Comparison of ENCODE assay signal across 7 cellular contexts in the genomic region with DNA sequence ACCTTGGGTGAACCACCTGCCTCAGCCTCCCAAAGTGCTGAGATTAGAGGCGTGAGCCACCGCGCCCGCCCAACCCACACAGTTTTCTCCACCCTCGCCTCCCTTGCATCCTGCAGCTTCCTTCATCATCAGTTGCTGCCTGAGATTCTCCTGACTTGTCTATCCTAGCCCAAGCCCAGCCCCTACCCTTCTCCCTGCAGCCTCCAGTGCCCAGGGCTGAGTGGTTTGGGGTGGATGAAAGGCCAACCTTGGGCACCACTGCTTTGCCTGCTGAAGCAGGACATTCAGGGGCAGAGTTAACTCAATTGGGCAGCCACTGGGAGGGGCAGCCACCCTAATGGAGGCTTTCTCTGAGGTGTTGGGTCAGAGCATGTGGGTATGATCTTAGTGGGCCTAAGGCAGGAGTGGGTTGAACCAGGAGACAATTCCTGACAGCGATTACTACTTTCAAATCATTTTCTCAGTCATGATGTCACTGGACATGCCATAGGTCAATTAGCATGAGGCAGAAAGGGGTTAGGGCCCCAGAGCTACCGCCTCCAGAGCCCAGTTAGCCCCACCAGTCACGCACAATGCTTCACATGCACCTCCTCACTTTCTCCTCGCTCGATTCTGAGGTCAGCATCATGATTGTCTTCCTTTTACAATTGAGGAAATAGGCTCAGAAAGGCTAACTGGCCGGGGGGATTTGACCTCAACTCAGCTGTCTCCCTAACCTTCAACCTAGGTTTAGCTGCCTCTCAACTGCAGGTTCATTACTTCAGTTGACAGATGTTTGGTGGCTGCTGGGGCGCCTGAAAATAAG. TPM values are rescaled to one million over a fixed set of nuclear protein-coding genes. Genes with fewer than 3 reads are reported as not detected.
DNase-seq lines count a peak whose midpoint lies in the region; ATAC-seq lines count a peak whose summit lies in the region.

No MANE protein-coding gene starts in this region.

- H3K27ac ChIP-seq in HUES64 (ENCODE audit: low read depth, low read length) (peak overlapping the region; percentile 99), angular gyrus (ENCODE audit: low read depth, low read length) (peak overlapping the region; percentile 96), aorta (ENCODE audit: low read depth in 1 of 2, low read length in 2 of 2) (peak overlapping the region; percentile 76 to 94)

- H3K4me1 ChIP-seq in HUES64 (ENCODE audit: insufficient read depth, low read length): peaks cover 15% of the 10 kb centered on the region; the same call in 1 of the 2 replicates
- H3K4me1 ChIP-seq in aorta (ENCODE audit: control insufficient read depth in 1 of 2, insufficient read depth in 2 of 2, low read length in 2 of 2): no peaks in the 10 kb centered on the region

- intact Hi-C loops in aorta (cut with DNase I): no loop called here

- H3K9me3 ChIP-seq in HUES64 (ENCODE audit: insufficient read depth, low read depth, low read length) (no peaks in the 10 kb centered on the region), aorta (ENCODE audit: control insufficient read depth, low read length) (no peaks in the 10 kb centered on the region)

- peak overlapping the region; percentile 89 for H3K9ac ChIP-seq in HUES64 (ENCODE audit: low read depth, low read length)

- WGBS in HUES64: 82% methylated on average over 12 of the region's 12 CpGs
- WGBS in aorta, 2 donors: 86% methylated on average over 12 of the region's 12 CpGs

- H3K36me3 ChIP-seq in HUES64 (ENCODE audit: insufficient read depth, low read length) (peaks cover 25% of the 10 kb centered on the region), aorta (ENCODE audit: control insufficient read depth in 1 of 2, insufficient read depth in 2 of 2, low read length in 1 of 2) (peaks cover 0 to 2% of the 10 kb centered on the region in 2 donors)

- DNase-seq in medulla oblongata (ENCODE audit: extremely low spot score) (peak; percentile 82), aorta (no peak)

- ATAC-seq in GM18502 (IDR thresholded peaks at IDR 0.05; ENCODE audit: poor library complexity, unreplicated experiment) (peak; percentile 9), aorta (ENCODE audit: low FRiP score) (no peak), HG02759 (IDR thresholded peaks at IDR 0.05; ENCODE audit: unreplicated experiment) (no peak), GM18868 (IDR thresholded peaks at IDR 0.05; ENCODE audit: unreplicated experiment) (no peak)

- H3K4me3 ChIP-seq in HUES64 (ENCODE audit: low read length) (peak overlapping the region; percentile 76), aorta (ENCODE audit: low read length in 2 of 2) (no peak overlapping the region)

- H3K27me3 ChIP-seq in HUES64 (ENCODE audit: insufficient read depth, low read length): no peaks in the 10 kb centered on the region; the same call in 1 of the 2 replicates
- H3K27me3 ChIP-seq in aorta (ENCODE audit: control insufficient read depth in 1 of 2, insufficient read depth in 2 of 2, low read length in 1 of 2): no peaks in the 10 kb centered on the region

RNA-seq across cellular contexts. Expression of a gene that starts 1.0 kb away (rescaled TPM):
- 59.7 TPM for polyA plus RNA-seq in HUES64 (2013, experiment 1 of 2)
- polyA plus RNA-seq in HUES64 (2013, experiment 2 of 2): 70.2 TPM
- 10 to 100 TPM; 50.2 to 52.6 TPM for total RNA-seq in aorta
- 100 to 1,000 TPM; 122 to 298 TPM for polyA plus RNA-seq in aorta

RNA-seq across cellular contexts. Expression of a gene that starts 5.5 kb away (rescaled TPM):
- polyA plus RNA-seq in HUES64 (2013, experiment 1 of 2): 27.9 TPM
- polyA plus RNA-seq in HUES64 (2013, experiment 2 of 2): 35.6 TPM
- total RNA-seq in aorta: 100 to 1,000 TPM; 131 to 208 TPM
- polyA plus RNA-seq in aorta: 100 to 1,000 TPM; 191 to 206 TPM

RNA-seq across cellular contexts. Expression of a gene that starts 6.9 kb away (rescaled TPM):
- polyA plus RNA-seq in HUES64 (2013, experiment 1 of 2): 353 TPM
- 328 TPM for polyA plus RNA-seq in HUES64 (2013, experiment 2 of 2)
- 100 to 1,000 TPM; 110 to 146 TPM for total RNA-seq in aorta
- 100 to 1,000 TPM; 129 to 145 TPM for polyA plus RNA-seq in aorta

RNA-seq across cellular contexts. Expression of a gene that starts 9.5 kb away (rescaled TPM):
- polyA plus RNA-seq in HUES64 (2013, experiment 1 of 2): 14.8 TPM
- 23.0 TPM for polyA plus RNA-seq in HUES64 (2013, experiment 2 of 2)
- 10 to 100 TPM; 15.0 to 27.4 TPM for total RNA-seq in aorta
- polyA plus RNA-seq in aorta: 10 to 100 TPM; 26.2 to 97.9 TPM

RNA-seq across cellular contexts. Expression of a gene that starts 11.5 kb away (rescaled TPM):
- polyA plus RNA-seq in HUES64 (2013, experiment 1 of 2): 44.7 TPM
- polyA plus RNA-seq in HUES64 (2013, experiment 2 of 2): 41.8 TPM
- total RNA-seq in aorta: 10 to 100 TPM; 29.4 to 32.3 TPM
- 10 to 100 TPM; 16.9 to 27.2 TPM for polyA plus RNA-seq in aorta
